11 cellular contexts compared by ENCODE assay signal in the genomic region with DNA sequence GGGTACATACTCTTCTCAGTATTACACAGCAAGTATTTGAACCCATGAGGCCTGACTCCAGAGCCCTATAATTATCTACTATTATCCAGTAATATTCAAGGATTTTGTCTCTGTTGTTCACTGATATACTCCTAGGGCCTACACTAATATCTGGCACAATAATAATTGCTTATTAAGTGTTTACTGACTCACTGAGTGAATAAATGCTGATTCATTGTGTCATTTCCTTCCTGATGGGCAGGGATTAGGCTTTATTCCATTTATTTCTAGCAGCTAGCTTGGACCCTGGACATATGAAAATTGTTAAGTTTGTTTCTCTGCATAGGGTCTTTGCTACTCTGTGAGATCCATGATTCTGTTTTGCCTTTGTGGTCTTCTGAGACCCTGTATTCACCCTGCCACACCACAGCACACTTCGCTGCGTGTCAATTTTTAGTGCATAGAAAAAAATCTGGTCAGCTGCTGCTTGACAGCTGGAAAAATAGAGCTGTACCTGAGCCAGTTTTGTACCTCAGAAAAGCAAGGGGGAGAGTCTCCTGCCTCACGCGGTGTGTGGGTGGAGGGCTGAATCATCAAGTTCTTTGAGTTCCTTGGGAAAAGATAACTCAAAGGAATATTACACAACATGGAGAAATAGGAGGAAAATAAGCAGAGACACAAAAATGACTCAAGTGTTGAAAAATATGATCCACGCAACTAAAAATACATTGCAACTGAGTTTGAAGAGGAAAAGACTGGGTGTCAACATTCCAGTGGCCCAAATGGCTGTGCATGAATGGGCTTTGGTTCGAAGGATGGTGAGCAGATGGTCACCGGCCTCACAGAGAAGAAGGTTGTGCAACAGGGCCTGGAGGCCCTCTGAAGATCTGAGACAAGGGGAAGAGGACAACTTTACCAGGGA. TPM values are rescaled to one million over a fixed set of nuclear protein-coding genes. Genes with fewer than 3 reads are reported as not detected.
DNase-seq lines count a peak whose midpoint lies in the region; ATAC-seq and TF ChIP-seq lines count a peak whose summit lies in the region.
"Had no signal": no experiment of that assay in that cellular context is flagged by ENCODE, and none has a peak within 500 bp of the region (broad histone marks: within the 10 kb centered on the region; RNA-seq: fewer than 3 reads in every experiment).

No MANE protein-coding gene starts in this region.

- H3K27me3 ChIP-seq in lower lobe of right lung (ENCODE audit: low read depth): no peaks in the 10 kb centered on the region
- H3K27me3 ChIP-seq: BLaER1 had no signal

- TF ChIP-seq CTCF in lower lobe of right lung (IDR thresholded peaks at IDR 0.05): no peak

- DNase-seq in A172 (ENCODE audit: low spot score): peak; percentile 71
- peak; percentile 99 for DNase-seq in LHCN-M2 (ENCODE audit: low read depth)
- DNase-seq in dermis microvascular lymphatic vessel endothelial cell (ENCODE audit: low read depth in 2 of 2): peak; percentile 61 to 92
- no peak for DNase-seq in lower lobe of right lung
- DNase-seq in pons (ENCODE audit: low spot score): no peak
- DNase-seq in mucosa of gallbladder (ENCODE audit: low spot score): no peak
- no peak for DNase-seq in cortex of kidney (lab: John Stamatoyannopoulos, UW)
- DNase-seq: SIG-M5 had no signal

- ATAC-seq in lower lobe of right lung (peak; percentile 23 to 65), HG03520 (IDR thresholded peaks at IDR 0.05; ENCODE audit: unreplicated experiment) (no peak)

- no peaks in the 10 kb centered on the region for H3K9me3 ChIP-seq in lower lobe of right lung
- H3K9me3 ChIP-seq: BLaER1 had no signal

- no peaks in the 10 kb centered on the region for H3K36me3 ChIP-seq in lower lobe of right lung
- H3K36me3 ChIP-seq: BLaER1 had no signal

- intact Hi-C loops in lower lobe of right lung (cut with DNase I): no loop called here

- H3K4me1 ChIP-seq in lower lobe of right lung: peaks cover 10% of the 10 kb centered on the region
- H3K4me1 ChIP-seq: BLaER1 had no signal

- no peak overlapping the region for H3K27ac ChIP-seq in lower lobe of right lung
- H3K27ac ChIP-seq: BLaER1 had no signal

- no peak overlapping the region for H3K4me3 ChIP-seq in lower lobe of right lung
- H3K4me3 ChIP-seq: BLaER1 had no signal

RNA-seq across cellular contexts. Expression of gene DPP4, which starts 18.9 kb away (rescaled TPM):
- total RNA-seq in A172 (2014; rRNA removed; shearing (Covaris generic)): 0.03 and 1.2 TPM in 2 replicates
- total RNA-seq in LHCN-M2 (2014; rRNA removed) (20.5 and 27.7 TPM in 2 replicates), dermis microvascular lymphatic vessel endothelial cell (67.4 and 73.6 TPM in 2 replicates), lower lobe of right lung (24.5 TPM), mucosa of gallbladder (28.1 TPM)
- polyA plus RNA-seq in LHCN-M2 (2012): 3.5 TPM

RNA-seq across cellular contexts. Expression of gene GCG, which starts 59.1 kb away (rescaled TPM):
- total RNA-seq in A172 (2014; rRNA removed; shearing (Covaris generic)): not detected in 2 replicates
- total RNA-seq in LHCN-M2 (2014; rRNA removed) (0.17 TPM in 1 of 2 replicates, not detected in the other), dermis microvascular lymphatic vessel endothelial cell (not detected in 2 replicates), lower lobe of right lung (not detected), mucosa of gallbladder (0.17 TPM)
- polyA plus RNA-seq in LHCN-M2 (2012): not detected
- polyA plus RNA-seq: IgD-negative memory B cell had no signal

Comparison
In these comparisons a context has a peak if more than half of its experiments do, and no peak if none do; other contexts are left out.
1. DNase-seq: peak in A172 (single experiment), LHCN-M2 (single experiment) and dermis microvascular lymphatic vessel endothelial cell (2 of 2); none in lower lobe of right lung (single experiment), pons (single experiment), mucosa of gallbladder (single experiment) and cortex of kidney (single experiment).